8 cellular contexts compared by ENCODE assay signal in the genomic region with DNA sequence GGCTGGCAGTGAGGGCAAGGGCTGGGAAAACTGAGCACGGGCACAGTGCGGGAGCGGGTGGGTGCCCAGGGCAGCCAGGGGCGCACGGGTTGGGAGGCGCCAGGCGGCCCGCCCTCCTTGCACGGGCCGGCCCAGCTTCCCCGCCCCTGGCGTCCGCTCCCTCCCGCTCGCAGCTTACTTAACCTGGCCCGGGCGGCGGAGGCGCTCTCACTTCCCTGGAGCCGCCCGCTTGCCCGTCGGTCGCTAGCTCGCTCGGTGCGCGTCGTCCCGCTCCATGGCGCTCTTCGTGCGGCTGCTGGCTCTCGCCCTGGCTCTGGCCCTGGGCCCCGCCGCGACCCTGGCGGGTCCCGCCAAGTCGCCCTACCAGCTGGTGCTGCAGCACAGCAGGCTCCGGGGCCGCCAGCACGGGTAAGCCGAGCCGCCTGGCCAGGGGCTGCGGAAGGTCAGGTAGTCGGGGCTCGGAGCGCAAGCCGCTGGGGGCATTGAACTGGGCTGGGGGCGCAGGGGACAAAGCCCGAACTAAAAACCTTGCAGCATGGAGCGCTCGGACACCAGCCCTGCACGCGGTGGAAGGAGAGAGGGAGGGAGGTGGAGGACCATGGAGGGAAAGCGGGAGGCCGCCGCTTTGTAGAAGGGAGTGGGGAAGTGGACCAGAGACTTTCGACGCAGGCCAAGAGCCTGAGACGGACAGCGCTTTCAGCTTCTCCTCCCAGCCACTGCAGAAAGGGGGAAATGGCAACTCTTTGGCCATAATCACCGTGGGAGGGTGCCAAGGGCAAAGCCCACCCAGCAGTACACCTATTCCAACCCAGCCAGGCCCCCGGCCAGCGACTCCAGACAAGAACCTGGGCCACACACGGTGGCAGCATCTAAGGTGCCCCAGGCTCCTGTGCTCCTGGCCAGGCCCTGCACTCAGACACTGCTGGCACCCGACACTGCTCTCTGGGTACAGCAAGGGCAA. TPM values are rescaled to one million over a fixed set of nuclear protein-coding genes. Genes with fewer than 3 reads are reported as not detected.
A peak's percentile ranks its signal among the peaks of the same experiment; 100 is the strongest.
DNase-seq lines count a peak whose midpoint lies in the region; ATAC-seq and TF ChIP-seq lines count a peak whose summit lies in the region.

Gene TGFBI (plus strand): TSS at position 207 of the 961 bp plus-strand sequence. CDS start 68 bp downstream, at position 275.

- H3K4me1 Mint-ChIP-seq in chondrocyte (ENCODE audit: low read depth) = peaks cover 94% of the 10 kb centered on the region
- peaks cover 16% of the 10 kb centered on the region for H3K4me1 Mint-ChIP-seq in stimulated activated memory B cell treated with anti-CD40 and anti-IgM and Interleukin-4, amounts not matched to agents 10 μg/mL and 1 μg/mL and 100 μg/mL, for 72 hours

- H3K27me3 ChIP-seq in kidney epithelial cell (ENCODE audit: control insufficient read depth, insufficient read depth, low read length) = no peaks in the 10 kb centered on the region

- ATAC-seq in activated CD4-positive, CD25-positive, alpha-beta regulatory T cell treated with anti-CD3 and anti-CD28 coated beads, Interleukin-2, amount 50 U/mL, for 24 hours = peak; percentile 20 to 31
- ATAC-seq in stimulated activated memory B cell treated with anti-CD40 and anti-IgM and Interleukin-4, amounts not matched to agents 10 μg/mL and 1 μg/mL and 100 μg/mL, for 72 hours = peak; percentile 50
- ATAC-seq in HG02763 (IDR thresholded peaks at IDR 0.05; ENCODE audit: unreplicated experiment) (no peak), GM19455 (IDR thresholded peaks at IDR 0.05; ENCODE audit: unreplicated experiment) (no peak)

- H3K36me3 ChIP-seq in kidney epithelial cell (ENCODE audit: control insufficient read depth, insufficient read depth, low read length) = peaks cover 4% of the 10 kb centered on the region

- peak within 1 kb of the TSS; percentile 7 for H3K27ac Mint-ChIP-seq in chondrocyte (ENCODE audit: unreplicated experiment)
- no peak within 1 kb of the TSS for H3K27ac Mint-ChIP-seq in stimulated activated memory B cell treated with anti-CD40 and anti-IgM and Interleukin-4, amounts not matched to agents 10 μg/mL and 1 μg/mL and 100 μg/mL, for 72 hours

- no peaks in the 10 kb centered on the region for H3K9me3 Mint-ChIP-seq in chondrocyte (ENCODE audit: low read depth)
- H3K9me3 Mint-ChIP-seq in stimulated activated memory B cell treated with anti-CD40 and anti-IgM and Interleukin-4, amounts not matched to agents 10 μg/mL and 1 μg/mL and 100 μg/mL, for 72 hours = no peaks in the 10 kb centered on the region

- peak within 1 kb of the TSS; percentile 74 for H3K4me3 Mint-ChIP-seq in chondrocyte (ENCODE audit: unreplicated experiment)
- H3K4me3 Mint-ChIP-seq in stimulated activated memory B cell treated with anti-CD40 and anti-IgM and Interleukin-4, amounts not matched to agents 10 μg/mL and 1 μg/mL and 100 μg/mL, for 72 hours = peak within 1 kb of the TSS; percentile 4

- peak within 1 kb of the TSS; percentile 62 for H3K4me3 ChIP-seq in kidney epithelial cell (ENCODE audit: low read depth, low read length)

- peak; percentile 54 for TF ChIP-seq CTCF in chondrocyte (IDR thresholded peaks at IDR 0.05)
- peak; percentile 5 for TF ChIP-seq CTCF in kidney epithelial cell (IDR thresholded peaks at IDR 0.05; ENCODE audit: insufficient read depth, low read length, poor library complexity, severe bottlenecking)

- no peak for DNase-seq in activated CD4-positive, CD25-positive, alpha-beta regulatory T cell treated with anti-CD3 and anti-CD28 coated beads, Interleukin-2, amount 50 U/mL, for 72 hours
- DNase-seq in NCI-H2227 treated with DMSO at 0.1 percent for 48 hours (lab: John Stamatoyannopoulos, UW) (peak; percentile 9), chondrocyte (ENCODE audit: low spot score) (no peak), kidney epithelial cell (ENCODE audit: low read depth) (no peak)

- H3K27me3 Mint-ChIP-seq in chondrocyte (ENCODE audit: low read depth) = no peaks in the 10 kb centered on the region
- H3K27me3 Mint-ChIP-seq in stimulated activated memory B cell treated with anti-CD40 and anti-IgM and Interleukin-4, amounts not matched to agents 10 μg/mL and 1 μg/mL and 100 μg/mL, for 72 hours = peaks cover 21% of the 10 kb centered on the region

- peaks cover 8% of the 10 kb centered on the region for H3K36me3 Mint-ChIP-seq in chondrocyte (ENCODE audit: low read depth)
- no peaks in the 10 kb centered on the region for H3K36me3 Mint-ChIP-seq in stimulated activated memory B cell treated with anti-CD40 and anti-IgM and Interleukin-4, amounts not matched to agents 10 μg/mL and 1 μg/mL and 100 μg/mL, for 72 hours

RNA-seq across cellular contexts. Expression of gene TGFBI, which starts in this region (rescaled TPM):
- 491 to 631 TPM (median 620 TPM) in 3 replicates for total RNA-seq in chondrocyte
- 443 and 453 TPM in 2 replicates for total RNA-seq in kidney epithelial cell

Comparison
In these comparisons a context has a peak if more than half of its experiments do, and no peak if none do; other contexts are left out.
1. ATAC-seq: peak in activated CD4-positive, CD25-positive, alpha-beta regulatory T cell treated with anti-CD3 and anti-CD28 coated beads, Interleukin-2, amount 50 U/mL, for 24 hours (2 of 2) and stimulated activated memory B cell treated with anti-CD40 and anti-IgM and Interleukin-4, amounts not matched to agents 10 μg/mL and 1 μg/mL and 100 μg/mL, for 72 hours (single experiment); none in HG02763 (single experiment) and GM19455 (single experiment).